In genomic region chr20:55057779-55058415, GRCh38 we compare ENCODE assay signal across 15 cellular contexts.
DNase-seq lines count a peak whose midpoint lies in the region; ATAC-seq, FAIRE-seq and TF ChIP-seq lines count a peak whose summit lies in the region.
"Had no signal": no experiment of that assay in that cellular context is flagged by ENCODE, and none has a peak within 500 bp of the region (broad histone marks: within the 10 kb centered on the region; RNA-seq: fewer than 3 reads in every experiment).

No MANE protein-coding gene starts in this region.

- dilution Hi-C loops in keratinocyte (cut with MboI; ENCODE audit: extremely low pct_ligation_motif_present, low sequenced_read_pairs): no loop called here

- H3K4me3 ChIP-seq in left ventricle myocardium inferior (no peak overlapping the region), keratinocyte (ENCODE audit: control insufficient read depth in 2 of 3, extremely low read depth in 1 of 3, insufficient read depth in 2 of 3, low read depth in 1 of 3, low read length in 3 of 3) (no peak overlapping the region), upper lobe of right lung (no peak overlapping the region)

- H3K9me1 ChIP-seq in keratinocyte (ENCODE audit: control insufficient read depth, extremely low read depth, insufficient read depth, low read length): no peaks in the 10 kb centered on the region

- H3K4me1 ChIP-seq in left ventricle myocardium inferior: no peaks in the 10 kb centered on the region
- H3K4me1 ChIP-seq in keratinocyte (ENCODE audit: control insufficient read depth, extremely low read depth, insufficient read depth, low read length): peaks cover 10% of the 10 kb centered on the region
- H3K4me1 ChIP-seq in upper lobe of right lung: no peaks in the 10 kb centered on the region

- no peaks in the 10 kb centered on the region for H3K36me3 Mint-ChIP-seq in CD14-positive monocyte
- H3K36me3 Mint-ChIP-seq: activated CD8-positive, alpha-beta memory T cell treated with anti-CD3 and anti-CD28 coated beads, Interleukin-2, amount 10 ng/mL, durations not matched to agents 7 days and 5 days; activated naive CD8-positive, alpha-beta T cell; IgD-negative memory B cell had no signal

- CTCF ChIA-PET in RWPE1 (lab: Yijun Ruan, JAX): interaction anchor here (0.5 to 0.6 kb wide), 3 partner anchors 690 to 1763 kb away, joined by 3 to 6 read pairs (median 4); no protein-coding TSS in a partner anchor

- no peaks in the 10 kb centered on the region for H3K79me2 ChIP-seq in keratinocyte (ENCODE audit: control insufficient read depth, insufficient read depth, low read length)

- no peak overlapping the region for H3K27ac Mint-ChIP-seq in CD14-positive monocyte
- H3K27ac Mint-ChIP-seq: activated CD8-positive, alpha-beta memory T cell treated with anti-CD3 and anti-CD28 coated beads, Interleukin-2, amount 10 ng/mL, durations not matched to agents 7 days and 5 days; activated naive CD8-positive, alpha-beta T cell; IgD-negative memory B cell had no signal

- peaks cover 3% of the 10 kb centered on the region for H3K9me3 ChIP-seq in left ventricle myocardium inferior (replicated peaks)
- no peaks in the 10 kb centered on the region for H3K9me3 ChIP-seq in keratinocyte (ENCODE audit: control insufficient read depth, low read depth, low read length)
- H3K9me3 ChIP-seq in upper lobe of right lung: no peaks in the 10 kb centered on the region

- POLR2A ChIA-PET in RWPE1 (lab: Yijun Ruan, JAX; ENCODE audit: low non-redundant PET): no interaction called here

- no peak overlapping the region for H2AFZ ChIP-seq in keratinocyte (ENCODE audit: control insufficient read depth, low read length)

- ATAC-seq in Right ventricle myocardium superior (ENCODE audit: poor library complexity) (no peak), upper lobe of right lung (no peak), GM19351 (IDR thresholded peaks at IDR 0.05; ENCODE audit: unreplicated experiment) (no peak)
- ATAC-seq: activated CD8-positive, alpha-beta memory T cell treated with anti-CD3 and anti-CD28 coated beads, Interleukin-2, amount 10 ng/mL, durations not matched to agents 7 days and 5 days had no signal

- peaks cover 0 to 1% (median 0%) of the 10 kb centered on the region in 3 donors for H3K27me3 Mint-ChIP-seq in CD14-positive monocyte (ENCODE audit: low read depth in 3 of 3)
- H3K27me3 Mint-ChIP-seq: activated CD8-positive, alpha-beta memory T cell treated with anti-CD3 and anti-CD28 coated beads, Interleukin-2, amount 10 ng/mL, durations not matched to agents 7 days and 5 days; IgD-negative memory B cell had no signal

- no peak overlapping the region for H3K9ac ChIP-seq in keratinocyte (ENCODE audit: control insufficient read depth, extremely low read depth, insufficient read depth, low read length)

- peak; percentile 41 for FAIRE-seq in keratinocyte (lab: Jason Lieb, UNC)
- FAIRE-seq: GM12892 had no signal

- no peaks in the 10 kb centered on the region for H3K36me3 ChIP-seq in left ventricle myocardium inferior
- no peaks in the 10 kb centered on the region for H3K36me3 ChIP-seq in keratinocyte (ENCODE audit: control insufficient read depth in 2 of 2, extremely low read depth in 1 of 2, insufficient read depth in 2 of 2, low read length in 2 of 2)
- no peaks in the 10 kb centered on the region for H3K36me3 ChIP-seq in upper lobe of right lung

- intact Hi-C loops in left ventricle myocardium inferior (cut with micrococcal nuclease): no loop called here
- intact Hi-C loops in Right ventricle myocardium superior (cut with DNase I): no loop called here
- intact Hi-C loops in upper lobe of right lung (cut with DNase I): no loop called here
- intact Hi-C loops in CD14-positive monocyte (cut with micrococcal nuclease): no loop called here

- H3K4me2 ChIP-seq in keratinocyte (ENCODE audit: control insufficient read depth, extremely low read depth, insufficient read depth, low read depth, low read length): no peak overlapping the region

- no peaks in the 10 kb centered on the region for H4K20me1 ChIP-seq in keratinocyte (ENCODE audit: control insufficient read depth, extremely low read depth, insufficient read depth, low read length)

- TF ChIP-seq CTCF in left ventricle myocardium inferior (IDR thresholded peaks at IDR 0.05; ENCODE audit: borderline replicate concordance) (peak; percentile 71), RWPE1 (conservative IDR thresholded peaks at IDR 0.05; ENCODE audit: low read depth) (peak; percentile 40; the same call in 1 of the 2 replicates), keratinocyte (optimal IDR thresholded peaks at IDR 0.05 in 1 of 3, IDR thresholded peaks at IDR 0.05 in 1 of 3, conservative IDR thresholded peaks at IDR 0.05 in 1 of 3; ENCODE audit: extremely low read depth in 1 of 3, insufficient read depth in 2 of 3, low read length in 3 of 3) (peak; percentile 61 to 74 (median 61)), upper lobe of right lung (IDR thresholded peaks at IDR 0.05) (peak; percentile 31), CD14-positive monocyte (IDR thresholded peaks at IDR 0.05) (no peak)

- no peaks in the 10 kb centered on the region for H3K4me1 Mint-ChIP-seq in CD14-positive monocyte
- H3K4me1 Mint-ChIP-seq: activated CD8-positive, alpha-beta memory T cell treated with anti-CD3 and anti-CD28 coated beads, Interleukin-2, amount 10 ng/mL, durations not matched to agents 7 days and 5 days; IgD-negative memory B cell had no signal

- H3K4me3 Mint-ChIP-seq in CD14-positive monocyte: no peak overlapping the region
- H3K4me3 Mint-ChIP-seq: activated CD8-positive, alpha-beta memory T cell treated with anti-CD3 and anti-CD28 coated beads, Interleukin-2, amount 10 ng/mL, durations not matched to agents 7 days and 5 days; activated naive CD8-positive, alpha-beta T cell; IgD-negative memory B cell had no signal

- DNase-seq in left ventricle myocardium inferior (no peak), Right ventricle myocardium superior (no peak), RWPE1 (ENCODE audit: low spot score) (no peak), keratinocyte (ENCODE audit: low read depth, low spot score) (no peak), upper lobe of right lung (no peak), CD14-positive monocyte (ENCODE audit: low spot score) (no peak)
- no peak for DNase-seq in stimulated activated CD4-positive, alpha-beta T cell treated with anti-CD3 and anti-CD28 coated beads, Interleukin-2, amount 100 ng/mL, for 24 hours
- DNase-seq: activated CD8-positive, alpha-beta memory T cell treated with anti-CD3 and anti-CD28 coated beads, Interleukin-2, amount 10 ng/mL, durations not matched to agents 7 days and 5 days; cortex of kidney; kidney glomerular epithelial cell; NCI-H2171 treated with DMSO at 0.1 percent for 48 hours had no signal

- H3K27me3 ChIP-seq in left ventricle myocardium inferior (ENCODE audit: low read depth): no peaks in the 10 kb centered on the region
- no peaks in the 10 kb centered on the region for H3K27me3 ChIP-seq in keratinocyte (ENCODE audit: control insufficient read depth, extremely low read depth, insufficient read depth, low read length)
- H3K27me3 ChIP-seq in upper lobe of right lung: no peaks in the 10 kb centered on the region

- H3K27ac ChIP-seq in left ventricle myocardium inferior (replicated peaks): no peak overlapping the region
- H3K27ac ChIP-seq in RWPE1: no peak overlapping the region
- H3K27ac ChIP-seq in keratinocyte (ENCODE audit: control insufficient read depth, insufficient read depth, low read length): no peak overlapping the region
- no peak overlapping the region for H3K27ac ChIP-seq in upper lobe of right lung

- peaks cover 0 to 6% (median 0%) of the 10 kb centered on the region in 7 donors for H3K9me3 Mint-ChIP-seq in CD14-positive monocyte
